In genomic region chr21:42271065-42271464, GRCh38 we compare ENCODE assay signal across 33 cellular contexts. TPM values are rescaled to one million over a fixed set of nuclear protein-coding genes. Genes with fewer than 3 reads are reported as not detected.
"Had no signal": no experiment of that assay in that cellular context is flagged by ENCODE, and none has a peak within 500 bp of the region (broad histone marks: within the 10 kb centered on the region; RNA-seq: fewer than 3 reads in every experiment).

No MANE protein-coding gene starts in this region.

- H3K4me1 ChIP-seq: SJSA1 had no signal

- H3K9me3 ChIP-seq: MG63, SJSA1, SK-N-SH had no signal

- H3K27ac Mint-ChIP-seq: activated CD4-positive, alpha-beta T cell treated with anti-CD3 and anti-CD28 coated beads, Interleukin-2, amount 10 ng/mL, durations not matched to agents 24 days and 14 days; brain; IgD-negative memory B cell had no signal

- H3K9me3 Mint-ChIP-seq: activated CD4-positive, alpha-beta T cell treated with anti-CD3 and anti-CD28 coated beads, Interleukin-2, amount 10 ng/mL, durations not matched to agents 24 days and 14 days; activated T-cell treated with anti-CD3 and anti-CD28 coated beads, Interleukin-2, amount 50 U/mL, for 4 hours; brain; IgD-negative memory B cell had no signal

- H3K9ac ChIP-seq: SK-N-SH had no signal

- H3K4me2 ChIP-seq: SK-N-SH had no signal

- FAIRE-seq: bronchial epithelial cell had no signal

- H3K27me3 ChIP-seq: MG63, SJSA1 had no signal

- ATAC-seq: activated T-cell treated with anti-CD3 and anti-CD28 coated beads, Interleukin-2, amount 50 U/mL, for 4 hours; Panc1 had no signal

- DNase-seq: activated CD4-positive, alpha-beta T cell treated with anti-CD3 and anti-CD28 coated beads for 1 hour; activated CD4-positive, alpha-beta T cell treated with anti-CD3 and anti-CD28 coated beads, Interleukin-2, amount 10 ng/mL, durations not matched to agents 24 days and 14 days; activated CD4-positive, alpha-beta T cell treated with anti-CD3 and anti-CD28 coated beads, Interleukin-2, amount 50 U/mL, for 4 hours; activated CD4-positive, CD25-positive, alpha-beta regulatory T cell; activated CD8-positive, alpha-beta memory T cell treated with anti-CD3 and anti-CD28 coated beads, Interleukin-2, amount 50 U/mL, for 4 hours; activated effector memory CD4-positive, alpha-beta T cell treated with Interleukin-2 at 50 U/mL for 16 hours; activated naive CD4-positive, alpha-beta T cell treated with Interleukin-2 at 50 U/mL for 16 hours; activated T-cell treated with anti-CD3 and anti-CD28 coated beads for 4 hours; activated T-cell treated with anti-CD3 and anti-CD28 coated beads, Interleukin-2, amount 50 U/mL, for 4 hours; anterior cingulate cortex; caudate nucleus; Kasumi-1; KG1; MG63; MV-4-11; NCI-H1092; NCI-H1436 treated with DMSO at 0.1 percent for 48 hours; NCI-H1694 treated with DMSO at 0.1 percent for 48 hours; NCI-H2029; NCI-H345; NCI-H524 treated with DMSO at 0.1 percent for 48 hours; SHP77 treated with DMSO at 0.1 percent for 48 hours; SK-N-SH; T1000; WERI-Rb-1 had no signal

- H3K27ac ChIP-seq: SJSA1, WERI-Rb-1 had no signal

- H3K27me3 Mint-ChIP-seq: activated CD4-positive, alpha-beta T cell treated with anti-CD3 and anti-CD28 coated beads, Interleukin-2, amount 10 ng/mL, durations not matched to agents 24 days and 14 days; brain had no signal

- H3K4me3 ChIP-seq: MG63, SJSA1 had no signal

- H3K4me3 Mint-ChIP-seq: activated CD4-positive, alpha-beta T cell treated with anti-CD3 and anti-CD28 coated beads, Interleukin-2, amount 10 ng/mL, durations not matched to agents 24 days and 14 days; activated T-cell treated with anti-CD3 and anti-CD28 coated beads, Interleukin-2, amount 50 U/mL, for 4 hours; brain; IgD-negative memory B cell had no signal

- H3K36me3 ChIP-seq: MG63, SJSA1 had no signal

RNA-seq across cellular contexts. Expression of gene TFF3, which starts 44.1 kb away (rescaled TPM):
- total RNA-seq: activated CD4-positive, alpha-beta T cell treated with anti-CD3 and anti-CD28 coated beads, Interleukin-2, amount 10 ng/mL, durations not matched to agents 24 days and 14 days; NCI-H460; SJSA1; T-helper 2 cell treated with Interferon-gamma antibody and Interleukin-4, amounts not matched to agents 100 ng/mL and 5 ng/mL, for 36 hours had no signal
- polyA plus RNA-seq: IgD-negative memory B cell, SK-N-SH had no signal

RNA-seq across cellular contexts. Expression of gene ABCG1, which starts 52.1 kb away (rescaled TPM):
- total RNA-seq: RPMI7951 had no signal
